1 cellular context compared by ENCODE assay signal in the genomic region with DNA sequence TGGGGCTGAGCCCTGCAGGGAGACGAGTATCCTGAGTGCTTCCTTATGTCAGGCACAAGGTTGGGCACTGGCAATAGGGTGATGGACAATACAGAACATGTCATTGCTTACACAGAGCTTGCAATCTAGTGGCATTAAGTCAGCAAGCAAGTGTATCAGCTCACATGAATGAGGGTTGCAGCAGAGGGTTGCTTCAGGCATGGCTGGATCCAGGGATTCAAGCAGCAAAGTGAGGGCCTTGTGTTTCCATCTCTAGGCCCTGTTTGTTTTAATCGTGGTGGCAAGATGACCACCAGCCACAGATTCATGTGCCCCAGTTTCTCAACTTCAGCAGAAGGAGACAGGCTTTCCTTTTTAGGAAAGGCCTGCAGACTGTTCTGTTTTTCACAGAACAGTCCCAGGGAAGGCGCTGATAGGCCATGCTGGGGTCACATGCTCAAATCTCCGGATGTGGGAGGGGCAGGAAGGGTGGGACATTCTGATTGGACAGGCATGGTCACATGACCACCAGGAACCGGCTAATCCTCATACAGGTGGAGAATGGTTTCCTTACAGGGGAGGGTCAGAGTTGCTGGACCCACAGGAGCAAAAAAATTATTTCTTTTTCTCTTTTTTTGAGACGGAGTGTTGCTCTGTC.
TF ChIP-seq lines count a peak whose summit lies in the region.

No MANE protein-coding gene starts in this region.

TF ChIP-seq in HepG2, 621 proteins besides CTCF, POLR2A, EP300 and RAD21:
- TF ChIP-seq, protein P1, sequence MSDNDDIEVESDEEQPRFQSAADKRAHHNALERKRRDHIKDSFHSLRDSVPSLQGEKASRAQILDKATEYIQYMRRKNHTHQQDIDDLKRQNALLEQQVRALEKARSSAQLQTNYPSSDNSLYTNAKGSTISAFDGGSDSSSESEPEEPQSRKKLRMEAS (IDR thresholded peaks at IDR 0.05) = no peak
- no peak for TF ChIP-seq SIN3A (IDR thresholded peaks at IDR 0.05; ENCODE audit: borderline replicate concordance, low read depth, low read length)
- TF ChIP-seq ZFP36L2 (CRISPR knock-in tag; IDR thresholded peaks at IDR 0.05) = no peak
- no peak for TF ChIP-seq ZBTB42 (CRISPR knock-in tag; IDR thresholded peaks at IDR 0.05)
- no peak for TF ChIP-seq HNRNPH1 (optimal IDR thresholded peaks at IDR 0.05; ENCODE audit: low read depth, low read length)
- TF ChIP-seq CCDC6 (CRISPR knock-in tag; IDR thresholded peaks at IDR 0.05) = no peak
- peak; percentile 62 for TF ChIP-seq NFYB (CRISPR knock-in tag; IDR thresholded peaks at IDR 0.05)
- no peak for TF ChIP-seq PRPF4 (IDR thresholded peaks at IDR 0.05; ENCODE audit: low read depth, low read length, poor library complexity, severe bottlenecking)
- TF ChIP-seq, protein P2, sequence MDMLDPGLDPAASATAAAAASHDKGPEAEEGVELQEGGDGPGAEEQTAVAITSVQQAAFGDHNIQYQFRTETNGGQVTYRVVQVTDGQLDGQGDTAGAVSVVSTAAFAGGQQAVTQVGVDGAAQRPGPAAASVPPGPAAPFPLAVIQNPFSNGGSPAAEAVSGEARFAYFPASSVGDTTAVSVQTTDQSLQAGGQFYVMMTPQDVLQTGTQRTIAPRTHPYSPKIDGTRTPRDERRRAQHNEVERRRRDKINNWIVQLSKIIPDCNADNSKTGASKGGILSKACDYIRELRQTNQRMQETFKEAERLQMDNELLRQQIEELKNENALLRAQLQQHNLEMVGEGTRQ (IDR thresholded peaks at IDR 0.05; ENCODE audit: low read depth, low read length) = peak; percentile 71
- TF ChIP-seq, protein P2 (CRISPR knock-in tag; IDR thresholded peaks at IDR 0.05; ENCODE audit: borderline replicate concordance) = peak; percentile 43; the same call in 1 of the 2 replicates
- peak; percentile 48; the same call in 1 of the 2 replicates for TF ChIP-seq RAD51 (IDR thresholded peaks at IDR 0.05; ENCODE audit: borderline replicate concordance)
- no peak for TF ChIP-seq ZKSCAN1 (IDR thresholded peaks at IDR 0.05; ENCODE audit: low read length)
- TF ChIP-seq HMG20A (CRISPR knock-in tag; IDR thresholded peaks at IDR 0.05; ENCODE audit: borderline replicate concordance) = no peak
- TF ChIP-seq ZNF329 (CRISPR knock-in tag; IDR thresholded peaks at IDR 0.05; ENCODE audit: low read depth) = peak; percentile 97
- TF ChIP-seq HOXD1 (CRISPR knock-in tag; IDR thresholded peaks at IDR 0.05) = no peak
- peak; percentile 73 for TF ChIP-seq NFYC (CRISPR knock-in tag; IDR thresholded peaks at IDR 0.05)
